13 cellular contexts compared by ENCODE assay signal in the genomic region with DNA sequence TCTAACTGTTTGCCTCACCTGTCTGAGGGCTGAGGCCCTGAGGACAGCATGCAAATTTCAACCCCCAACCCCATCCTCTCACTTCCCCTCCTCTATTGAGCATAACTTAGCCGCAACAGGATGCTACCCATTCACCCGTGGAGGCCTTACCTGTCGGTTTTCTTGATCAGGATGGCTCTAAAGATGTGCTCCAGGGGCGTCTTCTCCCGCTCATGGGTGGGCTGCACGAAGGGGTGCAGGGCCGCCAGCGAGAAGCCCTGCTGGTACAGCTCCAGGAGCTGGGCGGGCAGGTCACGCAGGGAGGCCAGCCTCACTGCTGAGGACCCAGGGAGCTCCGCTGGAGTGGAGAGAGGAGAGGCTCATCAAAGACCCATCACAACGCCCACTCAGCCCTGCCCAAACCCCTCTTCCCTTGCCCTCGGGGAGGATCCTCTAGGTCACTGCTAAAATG.
A peak's percentile ranks its signal among the peaks of the same experiment; 100 is the strongest.
DNase-seq lines count a peak whose midpoint lies in the region; ATAC-seq and TF ChIP-seq lines count a peak whose summit lies in the region.
"Had no signal": no experiment of that assay in that cellular context is flagged by ENCODE, and none has a peak within 500 bp of the region (broad histone marks: within the 10 kb centered on the region; RNA-seq: fewer than 3 reads in every experiment).

No MANE protein-coding gene starts in this region.

- intact Hi-C loops in lower leg skin (cut with DNase I; ENCODE audit: low total_unique reads) = no loop called here
- intact Hi-C loops in activated CD8-positive, alpha-beta T cell treated with anti-CD3 and anti-CD28 coated beads for 36 hours (cut with micrococcal nuclease) = no loop called here
- intact Hi-C loops in head of caudate nucleus (cut with DNase I) = no loop called here

- no peaks in the 10 kb centered on the region for H3K9me3 Mint-ChIP-seq in WTC11
- no peaks in the 10 kb centered on the region for H3K9me3 Mint-ChIP-seq in activated CD8-positive, alpha-beta T cell treated with anti-CD3 and anti-CD28 coated beads for 36 hours

- H3K36me3 Mint-ChIP-seq in WTC11 = no peaks in the 10 kb centered on the region
- peaks cover 51% of the 10 kb centered on the region for H3K36me3 Mint-ChIP-seq in activated CD8-positive, alpha-beta T cell treated with anti-CD3 and anti-CD28 coated beads for 36 hours (ENCODE audit: low read depth)

- 83 to 89% methylated on average over 13 of the region's 13 CpGs for WGBS in lower leg skin, 2 donors

- DNase-seq in WTC11 (ENCODE audit: low spot score) (no peak), NCI-H2227 (lab: John Stamatoyannopoulos, UW; ENCODE audit: unreplicated experiment) (no peak), lower leg skin (ENCODE audit: low spot score in 2 of 2) (no peak), head of caudate nucleus (no peak)
- DNase-seq in activated CD8-positive, alpha-beta T cell treated with anti-CD3 and anti-CD28 coated beads for 36 hours = no peak
- DNase-seq: Calu3, gastrocnemius medialis, midbrain, NCI-H2029 treated with DMSO at 0.1 percent for 48 hours had no signal

- TF ChIP-seq CTCF in WTC11 (IDR thresholded peaks at IDR 0.05) = no peak
- TF ChIP-seq CTCF in lower leg skin (IDR thresholded peaks at IDR 0.05) = no peak
- no peak for TF ChIP-seq CTCF in activated CD8-positive, alpha-beta T cell treated with anti-CD3 and anti-CD28 coated beads for 36 hours (IDR thresholded peaks at IDR 0.05)

- CTCF ChIA-PET in WTC11 (lab: Charles Lee) = no interaction called here
- CTCF ChIA-PET in activated CD8-positive, alpha-beta T cell treated with anti-CD3 and anti-CD28 coated beads for 36 hours (lab: Charles Lee) = no interaction called here

- no peak overlapping the region; the same call in 1 of the 2 replicates for H3K27ac Mint-ChIP-seq in WTC11
- H3K27ac Mint-ChIP-seq in activated CD8-positive, alpha-beta T cell treated with anti-CD3 and anti-CD28 coated beads for 36 hours = no peak overlapping the region

- POLR2A ChIA-PET in WTC11 (lab: Charles Lee) = interaction anchor here (1.1 kb wide), 1 partner anchor 144 kb away, joined by 3 read pairs; no protein-coding TSS in a partner anchor
- POLR2A ChIA-PET in activated CD8-positive, alpha-beta T cell treated with anti-CD3 and anti-CD28 coated beads for 36 hours (lab: Charles Lee) = interaction anchor here (0.7 kb wide), 1 partner anchor 72 kb away, joined by 3 read pairs; no protein-coding TSS in a partner anchor

- peaks cover 13% of the 10 kb centered on the region for H3K4me1 Mint-ChIP-seq in WTC11
- H3K4me1 Mint-ChIP-seq in activated CD8-positive, alpha-beta T cell treated with anti-CD3 and anti-CD28 coated beads for 36 hours (ENCODE audit: low read depth) = peaks cover 19% of the 10 kb centered on the region

- H3K4me3 Mint-ChIP-seq in WTC11 = no peak overlapping the region
- no peak overlapping the region for H3K4me3 Mint-ChIP-seq in activated CD8-positive, alpha-beta T cell treated with anti-CD3 and anti-CD28 coated beads for 36 hours

- H3K27me3 Mint-ChIP-seq in WTC11 (ENCODE audit: low read depth) = no peaks in the 10 kb centered on the region
- H3K27me3 Mint-ChIP-seq in activated CD8-positive, alpha-beta T cell treated with anti-CD3 and anti-CD28 coated beads for 36 hours = no peaks in the 10 kb centered on the region

- ATAC-seq in GM18517 (IDR thresholded peaks at IDR 0.05; ENCODE audit: unreplicated experiment) (peak; percentile 78), GM21423 (IDR thresholded peaks at IDR 0.05; ENCODE audit: unreplicated experiment) (peak; percentile 78), HG03066 (IDR thresholded peaks at IDR 0.05; ENCODE audit: low read depth, unreplicated experiment) (peak; percentile 78), WTC11 (peak; percentile 85)
- ATAC-seq in activated CD8-positive, alpha-beta T cell treated with anti-CD3 and anti-CD28 coated beads for 36 hours = no peak
- ATAC-seq: gastrocnemius medialis had no signal

- no peak overlapping the region for H3K4me3 ChIP-seq in lower leg skin (ENCODE audit: low read depth, poor library complexity, severe bottlenecking)
- H3K4me3 ChIP-seq: gastrocnemius medialis, SK-N-MC had no signal

- no peak for TF ChIP-seq POLR2A in lower leg skin (IDR thresholded peaks at IDR 0.05)

TF ChIP-seq in WTC11, 78 proteins besides CTCF, POLR2A, EP300 and RAD21:
- no peak for TF ChIP-seq GRHL2 (CRISPR knock-in tag; IDR thresholded peaks at IDR 0.05; ENCODE audit: insufficient replicate concordance, severe bottlenecking)
